1 cellular context compared by ENCODE assay signal in genomic region chr22:35477911-35478582, GRCh38.
TF ChIP-seq lines count a peak whose summit lies in the region.

No MANE protein-coding gene starts in this region.

TF ChIP-seq in HEK293, 187 proteins besides CTCF, POLR2A, EP300 and RAD21 (continued from another document and continues in another):
- TF ChIP-seq ZNF280C (tag by site-specific recombination; IDR thresholded peaks at IDR 0.05): no peak
- TF ChIP-seq ZNF239 (tag by site-specific recombination; IDR thresholded peaks at IDR 0.05): no peak
- 0 out of 2 replicates have a peak, but pooled peaks have one; percentile 1 for TF ChIP-seq ZNF677 (tag by site-specific recombination; IDR thresholded peaks at IDR 0.05)
- TF ChIP-seq ZNF423 (tag by site-specific recombination; IDR thresholded peaks at IDR 0.05): no peak
- no peak for TF ChIP-seq BCL11A (tag by site-specific recombination; IDR thresholded peaks at IDR 0.05; ENCODE audit: low read depth)
- peak; percentile 38; the same call in 1 of the 2 replicates for TF ChIP-seq GLIS1 (tag by site-specific recombination; IDR thresholded peaks at IDR 0.05)
- TF ChIP-seq ZNF629 (tag by site-specific recombination; IDR thresholded peaks at IDR 0.05): peak; percentile 73
- no peak for TF ChIP-seq SETDB1 (IDR thresholded peaks at IDR 0.05; ENCODE audit: insufficient read length, low read length)
- TF ChIP-seq ZNF221 (tag by site-specific recombination; IDR thresholded peaks at IDR 0.05; ENCODE audit: borderline replicate concordance): no peak
- TF ChIP-seq SALL2 (tag by site-specific recombination; IDR thresholded peaks at IDR 0.05; ENCODE audit: borderline replicate concordance): no peak
- TF ChIP-seq ZNF121 (tag by site-specific recombination; IDR thresholded peaks at IDR 0.05): peak; percentile 28; the same call in 1 of the 2 replicates
- no peak for TF ChIP-seq ZNF416 (tag by site-specific recombination; IDR thresholded peaks at IDR 0.05)
- no peak for TF ChIP-seq ZSCAN23 (tag by site-specific recombination; IDR thresholded peaks at IDR 0.05)
- no peak for TF ChIP-seq ZNF112 (tag by site-specific recombination; IDR thresholded peaks at IDR 0.05)
- peak; percentile 19; the same call in 1 of the 2 replicates for TF ChIP-seq ZNF18 (tag by site-specific recombination; IDR thresholded peaks at IDR 0.05)
- no peak for TF ChIP-seq ZBTB7A (tag by site-specific recombination; IDR thresholded peaks at IDR 0.05; ENCODE audit: low read depth)
- TF ChIP-seq ZNF292 (tag by site-specific recombination; IDR thresholded peaks at IDR 0.05; ENCODE audit: borderline replicate concordance, low read depth): no peak
- TF ChIP-seq ZNF114 (tag by site-specific recombination; IDR thresholded peaks at IDR 0.05): no peak
- no peak for TF ChIP-seq ZNF548 (tag by site-specific recombination; IDR thresholded peaks at IDR 0.05)
- no peak for TF ChIP-seq ZNF521 (tag by site-specific recombination; IDR thresholded peaks at IDR 0.05)
- TF ChIP-seq ZNF510 (tag by site-specific recombination; IDR thresholded peaks at IDR 0.05; ENCODE audit: insufficient replicate concordance): no peak
- TF ChIP-seq ZNF155 (tag by site-specific recombination; IDR thresholded peaks at IDR 0.05): no peak
- no peak for TF ChIP-seq ZNF560 (tag by site-specific recombination; IDR thresholded peaks at IDR 0.05; ENCODE audit: borderline replicate concordance)
- TF ChIP-seq ZNF169 (tag by site-specific recombination; IDR thresholded peaks at IDR 0.05): no peak
- no peak for TF ChIP-seq ZNF350 (tag by site-specific recombination; IDR thresholded peaks at IDR 0.05)
- TF ChIP-seq ZNF449 (tag by site-specific recombination; IDR thresholded peaks at IDR 0.05): no peak
- no peak for TF ChIP-seq ZNF23 (tag by site-specific recombination; IDR thresholded peaks at IDR 0.05; ENCODE audit: borderline replicate concordance)
- no peak for TF ChIP-seq ZBTB21 (tag by site-specific recombination; IDR thresholded peaks at IDR 0.05)
- TF ChIP-seq ZNF580 (tag by site-specific recombination; IDR thresholded peaks at IDR 0.05): no peak
- no peak for TF ChIP-seq RBAK (tag by site-specific recombination; IDR thresholded peaks at IDR 0.05)
- TF ChIP-seq ZNF341 (tag by site-specific recombination; IDR thresholded peaks at IDR 0.05; ENCODE audit: low read depth): 0 out of 2 replicates have a peak, but pooled peaks have one; percentile 14
- no peak for TF ChIP-seq ZNF24 (tag by site-specific recombination; IDR thresholded peaks at IDR 0.05)
- TF ChIP-seq MEIS1 (CRISPR knock-in tag; IDR thresholded peaks at IDR 0.05; ENCODE audit: borderline replicate concordance): peak; percentile 100
- peak; percentile 58 for TF ChIP-seq PRDM10 (tag by site-specific recombination; IDR thresholded peaks at IDR 0.05)
- no peak for TF ChIP-seq GLIS2 (tag by site-specific recombination; IDR thresholded peaks at IDR 0.05)
- no peak for TF ChIP-seq ZSCAN16 (tag by site-specific recombination; IDR thresholded peaks at IDR 0.05)
- TF ChIP-seq ZSCAN18 (tag by site-specific recombination; IDR thresholded peaks at IDR 0.05): no peak
- TF ChIP-seq ZNF785 (tag by site-specific recombination; IDR thresholded peaks at IDR 0.05): 0 out of 2 replicates have a peak, but pooled peaks have one; percentile 38
- peak; percentile 64 for TF ChIP-seq ZEB2 (tag by site-specific recombination; IDR thresholded peaks at IDR 0.05)
- no peak for TF ChIP-seq ZNF175 (tag by site-specific recombination; IDR thresholded peaks at IDR 0.05)
- TF ChIP-seq KLF7 (tag by site-specific recombination; IDR thresholded peaks at IDR 0.05; ENCODE audit: borderline replicate concordance): no peak
- no peak for TF ChIP-seq ZNF26 (tag by site-specific recombination; IDR thresholded peaks at IDR 0.05)
- peak; percentile 98 for TF ChIP-seq ZNF398 (tag by site-specific recombination; IDR thresholded peaks at IDR 0.05)
- no peak for TF ChIP-seq ATF2 (tag by site-specific recombination; IDR thresholded peaks at IDR 0.05; ENCODE audit: low read depth)
- TF ChIP-seq ZNF610 (tag by site-specific recombination; IDR thresholded peaks at IDR 0.05; ENCODE audit: borderline replicate concordance): no peak
- TF ChIP-seq ZNF157 (tag by site-specific recombination; IDR thresholded peaks at IDR 0.05): no peak
- TF ChIP-seq GLI2 (tag by site-specific recombination; IDR thresholded peaks at IDR 0.05; ENCODE audit: borderline replicate concordance, low read depth): no peak
- peak; percentile 92 for TF ChIP-seq SP7 (tag by site-specific recombination; IDR thresholded peaks at IDR 0.05)
- peak; percentile 75 for TF ChIP-seq ZNF513 (tag by site-specific recombination; IDR thresholded peaks at IDR 0.05)
- TF ChIP-seq ZNF140 (tag by site-specific recombination; IDR thresholded peaks at IDR 0.05): no peak
- TF ChIP-seq ZBTB8A (tag by site-specific recombination; IDR thresholded peaks at IDR 0.05): peak; percentile 61
- no peak; the same call in 1 of the 2 replicates for TF ChIP-seq ZNF2 (tag by site-specific recombination; IDR thresholded peaks at IDR 0.05)
